In the genomic region with DNA sequence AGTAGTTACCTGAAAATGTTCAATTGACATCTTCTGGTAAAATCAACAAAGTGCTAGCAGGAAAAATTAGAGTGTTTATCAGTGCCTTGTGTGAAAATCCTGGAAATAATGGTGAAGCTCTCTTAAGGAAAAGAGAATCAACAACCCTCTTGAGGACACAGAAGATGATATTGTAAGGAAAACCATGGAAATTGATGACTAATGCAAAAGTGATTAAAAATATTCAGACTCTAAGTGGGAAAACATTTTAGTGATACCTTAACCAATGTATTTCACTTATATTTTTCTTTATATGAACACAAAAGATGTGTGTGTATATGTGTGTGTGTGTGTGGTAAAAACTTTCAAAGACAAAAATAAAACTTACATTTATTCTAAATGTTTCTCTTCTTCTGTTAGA, we compare ENCODE assay signal across 25 cellular contexts.
"Had no signal": no experiment of that assay in that cellular context is flagged by ENCODE, and none has a peak within 500 bp of the region (broad histone marks: within the 10 kb centered on the region; RNA-seq: fewer than 3 reads in every experiment).

No MANE protein-coding gene starts in this region.

- H3K4me3 ChIP-seq: dorsolateral prefrontal cortex, gastroesophageal sphincter, heart left ventricle, hepatocyte, lung, neural progenitor cell, prostate gland, right atrium auricular region, sigmoid colon, testis, tibial artery had no signal

- H3K27ac Mint-ChIP-seq: memory B cell; naive thymus-derived CD4-positive, alpha-beta T cell; neural progenitor cell; stimulated activated memory B cell treated with anti-CD40 and anti-IgM and Interleukin-4, amounts not matched to agents 10 μg/mL and 1 μg/mL and 100 μg/mL, for 72 hours; type B pancreatic cell had no signal

- H3K36me3 ChIP-seq: gastroesophageal sphincter, heart left ventricle, neural progenitor cell, prostate gland, right atrium auricular region, sigmoid colon, tibial artery had no signal

- H3K79me2 ChIP-seq: hepatocyte had no signal

- H3K27ac ChIP-seq: dorsolateral prefrontal cortex, gastroesophageal sphincter, heart left ventricle, hepatocyte, neural progenitor cell, prostate gland, right atrium auricular region, sigmoid colon, testis, tibial artery had no signal

- DNase-seq: dorsolateral prefrontal cortex; effector CD4-positive, alpha-beta T cell; heart left ventricle; kidney; midbrain; naive thymus-derived CD4-positive, alpha-beta T cell; sigmoid colon; stimulated activated CD4-positive, alpha-beta T cell treated with anti-CD3 and anti-CD28 coated beads, Interleukin-4, amount 100 ng/mL, for 4 hours; stimulated activated naive CD8-positive, alpha-beta T cell treated with anti-CD3 and anti-CD28 coated beads, Interleukin-15, Interleukin-2, amounts not matched to agents 100 U/mL and 50 U/mL, for 24 hours; substantia nigra; testis; tibial artery had no signal

- ATAC-seq: gastroesophageal sphincter; heart left ventricle; left lobe of liver; naive thymus-derived CD4-positive, alpha-beta T cell; stimulated activated memory B cell treated with anti-CD40 and anti-IgM and Interleukin-4, amounts not matched to agents 10 μg/mL and 1 μg/mL and 100 μg/mL, for 72 hours; stimulated activated naive CD8-positive, alpha-beta T cell treated with anti-CD3 and anti-CD28 coated beads, Interleukin-15, Interleukin-2, amounts not matched to agents 100 U/mL and 50 U/mL, for 24 hours had no signal

- H3K4me1 ChIP-seq: gastroesophageal sphincter, heart left ventricle, neural progenitor cell, prostate gland, right atrium auricular region, sigmoid colon, testis, tibial artery had no signal

- H3K27me3 ChIP-seq: dorsolateral prefrontal cortex, gastroesophageal sphincter, heart left ventricle, hepatocyte, neural progenitor cell, right atrium auricular region, sigmoid colon, testis, tibial artery had no signal

- H2AFZ ChIP-seq: hepatocyte, neural progenitor cell had no signal

- H3K4me3 Mint-ChIP-seq: memory B cell; naive thymus-derived CD4-positive, alpha-beta T cell; nephron; neural progenitor cell; stimulated activated memory B cell treated with anti-CD40 and anti-IgM and Interleukin-4, amounts not matched to agents 10 μg/mL and 1 μg/mL and 100 μg/mL, for 72 hours; type B pancreatic cell had no signal

- H3K9me3 Mint-ChIP-seq: memory B cell; nephron; neural progenitor cell; stimulated activated memory B cell treated with anti-CD40 and anti-IgM and Interleukin-4, amounts not matched to agents 10 μg/mL and 1 μg/mL and 100 μg/mL, for 72 hours; type B pancreatic cell had no signal

- FAIRE-seq: colon, urothelium cell line had no signal

- H3K9me3 ChIP-seq: gastroesophageal sphincter, heart left ventricle, prostate gland, right atrium auricular region, sigmoid colon, testis, tibial artery had no signal

- H3K36me3 Mint-ChIP-seq: memory B cell; naive thymus-derived CD4-positive, alpha-beta T cell; neural progenitor cell; stimulated activated memory B cell treated with anti-CD40 and anti-IgM and Interleukin-4, amounts not matched to agents 10 μg/mL and 1 μg/mL and 100 μg/mL, for 72 hours; type B pancreatic cell had no signal

- H3K4me1 Mint-ChIP-seq: memory B cell; naive thymus-derived CD4-positive, alpha-beta T cell; nephron; neural progenitor cell; stimulated activated memory B cell treated with anti-CD40 and anti-IgM and Interleukin-4, amounts not matched to agents 10 μg/mL and 1 μg/mL and 100 μg/mL, for 72 hours had no signal

- H3K27me3 Mint-ChIP-seq: memory B cell; naive thymus-derived CD4-positive, alpha-beta T cell; stimulated activated memory B cell treated with anti-CD40 and anti-IgM and Interleukin-4, amounts not matched to agents 10 μg/mL and 1 μg/mL and 100 μg/mL, for 72 hours; type B pancreatic cell had no signal

- H3K9ac ChIP-seq: neural progenitor cell had no signal

- H3K4me2 ChIP-seq: hepatocyte, neural progenitor cell had no signal
